In genomic region chr7:22156205-22156604, GRCh38 we compare ENCODE assay signal across 12 cellular contexts.
DNase-seq lines count a peak whose midpoint lies in the region; ATAC-seq and TF ChIP-seq lines count a peak whose summit lies in the region.
"Had no signal": no experiment of that assay in that cellular context is flagged by ENCODE, and none has a peak within 500 bp of the region (broad histone marks: within the 10 kb centered on the region; RNA-seq: fewer than 3 reads in every experiment).

No MANE protein-coding gene starts in this region.

- H3K4me1 ChIP-seq in PC-3 (ENCODE audit: insufficient read depth, low read length) (peaks cover 14% of the 10 kb centered on the region), OCI-LY7 (ENCODE audit: insufficient read depth, low read length, poor library complexity, severe bottlenecking) (no peaks in the 10 kb centered on the region)
- H3K4me1 ChIP-seq: right lobe of liver had no signal

- H3K4me2 ChIP-seq in PC-3 (ENCODE audit: low read length) (peak overlapping the region; percentile 42), OCI-LY7 (ENCODE audit: low read length) (no peak overlapping the region)

- H3K27me3 Mint-ChIP-seq in endothelial cell (ENCODE audit: unreplicated experiment): peaks cover 3% of the 10 kb centered on the region
- peaks cover 6% of the 10 kb centered on the region for H3K27me3 Mint-ChIP-seq in activated naive CD8-positive, alpha-beta T cell treated with anti-CD3 and anti-CD28 coated beads for 36 hours

- H3K9ac ChIP-seq in PC-3 (ENCODE audit: low read length): no peak overlapping the region

- BruUV-seq in PC-3 (replicated peaks; lab: Mats Ljungman, UMichigan) (no TSS peak), OCI-LY7 (replicated peaks; lab: Mats Ljungman, UMichigan) (no TSS peak)

- H3K4me1 Mint-ChIP-seq in endothelial cell (ENCODE audit: unreplicated experiment): peaks cover 27% of the 10 kb centered on the region
- H3K4me1 Mint-ChIP-seq in activated naive CD8-positive, alpha-beta T cell treated with anti-CD3 and anti-CD28 coated beads for 36 hours: no peaks in the 10 kb centered on the region

- H3K9me2 ChIP-seq in PC-3 (replicated peaks; ENCODE audit: low read length): no peaks in the 10 kb centered on the region
- H3K9me2 ChIP-seq in OCI-LY7 (ENCODE audit: insufficient read depth, low read length): no peaks in the 10 kb centered on the region

- H3K79me2 ChIP-seq in PC-3 (ENCODE audit: low read length) (no peaks in the 10 kb centered on the region), OCI-LY7 (ENCODE audit: insufficient read depth, low read depth, low read length) (no peaks in the 10 kb centered on the region)

- H3K36me3 ChIP-seq in PC-3 (ENCODE audit: low read depth, low read length) (no peaks in the 10 kb centered on the region), OCI-LY7 (ENCODE audit: insufficient read depth, low read length) (peaks cover 93% of the 10 kb centered on the region)

- peak; percentile 100 for ATAC-seq in PC-3
- ATAC-seq in omental fat pad (ENCODE audit: low FRiP score): peak; percentile 66
- no peak for ATAC-seq in left ventricle myocardium superior

- H3K9me3 ChIP-seq in PC-3 (ENCODE audit: low read length) (no peaks in the 10 kb centered on the region), OCI-LY7 (ENCODE audit: low read length) (no peaks in the 10 kb centered on the region)
- H3K9me3 ChIP-seq: right lobe of liver had no signal

- H3K27ac ChIP-seq in PC-3 (ENCODE audit: low read length) (no peak overlapping the region), OCI-LY7 (ENCODE audit: low read depth, low read length, poor library complexity, severe bottlenecking) (no peak overlapping the region)
- H3K27ac ChIP-seq: right lobe of liver had no signal

- no peaks in the 10 kb centered on the region for H3F3A ChIP-seq in PC-3 (ENCODE audit: low read length, unreplicated experiment)

- peak overlapping the region; percentile 72 for H3K27ac Mint-ChIP-seq in endothelial cell (ENCODE audit: unreplicated experiment)
- no peak overlapping the region for H3K27ac Mint-ChIP-seq in activated naive CD8-positive, alpha-beta T cell treated with anti-CD3 and anti-CD28 coated beads for 36 hours

- no peak for TF ChIP-seq CTCF in PC-3 (conservative IDR thresholded peaks at IDR 0.05; ENCODE audit: low read depth, low read length)
- no peak for TF ChIP-seq CTCF in endothelial cell (IDR thresholded peaks at IDR 0.05; ENCODE audit: unreplicated experiment)
- no peak for TF ChIP-seq CTCF in omental fat pad (IDR thresholded peaks at IDR 0.05)
- TF ChIP-seq CTCF in OCI-LY7 (conservative IDR thresholded peaks at IDR 0.05; ENCODE audit: low read length): no peak

- peak; percentile 71 for DNase-seq in EH (ENCODE audit: low read depth)
- peak; percentile 82 for DNase-seq in PC-3
- DNase-seq in endothelial cell (ENCODE audit: low spot score): no peak
- DNase-seq in omental fat pad (ENCODE audit: low spot score): no peak
- DNase-seq in activated naive CD8-positive, alpha-beta T cell treated with anti-CD3 and anti-CD28 coated beads for 36 hours: no peak
- DNase-seq in OCI-M2 (lab: John Stamatoyannopoulos, UW; ENCODE audit: unreplicated experiment): no peak
- no peak for DNase-seq in OCI-LY7 (ENCODE audit: low spot score)
- DNase-seq in left ventricle myocardium superior: no peak
- DNase-seq: activated CD4-positive, alpha-beta T cell treated with anti-CD3 and anti-CD28 coated beads for 4 hours; COR-L47; NCI-H69; right lobe of liver had no signal

- H4K20me1 ChIP-seq in PC-3 (ENCODE audit: low read length) (no peaks in the 10 kb centered on the region), OCI-LY7 (ENCODE audit: insufficient read depth, low read length) (no peaks in the 10 kb centered on the region)

- no peaks in the 10 kb centered on the region for H3K9me3 Mint-ChIP-seq in endothelial cell (ENCODE audit: unreplicated experiment)
- no peaks in the 10 kb centered on the region for H3K9me3 Mint-ChIP-seq in activated naive CD8-positive, alpha-beta T cell treated with anti-CD3 and anti-CD28 coated beads for 36 hours

- CTCF ChIA-PET in PC-3 (lab: Charles Lee) (no interaction called here), OCI-LY7 (lab: Charles Lee; ENCODE audit: unreplicated experiment) (no interaction called here)

- POLR2A ChIA-PET in PC-3 (lab: Charles Lee; ENCODE audit: unreplicated experiment): interaction anchor here (0.6 kb wide), 1 partner anchor 191 kb away, joined by 3 read pairs; no protein-coding TSS in a partner anchor
- POLR2A ChIA-PET in OCI-LY7 (lab: Charles Lee): interaction anchor here (1.1 to 1.6 kb wide), 2 partner anchors 16 to 50 kb away, joined by 4 to 5 read pairs; no protein-coding TSS in a partner anchor

- H3K36me3 Mint-ChIP-seq in endothelial cell (ENCODE audit: low read depth, unreplicated experiment): peaks cover 42% of the 10 kb centered on the region
- H3K36me3 Mint-ChIP-seq in activated naive CD8-positive, alpha-beta T cell treated with anti-CD3 and anti-CD28 coated beads for 36 hours: no peaks in the 10 kb centered on the region

- H3K27me3 ChIP-seq in PC-3 (ENCODE audit: low read length): no peaks in the 10 kb centered on the region
- H3K27me3 ChIP-seq: right lobe of liver had no signal

- H2AFZ ChIP-seq in PC-3 (ENCODE audit: low read length) (no peak overlapping the region), OCI-LY7 (ENCODE audit: low read length) (no peak overlapping the region)

- intact Hi-C loops in PC-3 (cut with micrococcal nuclease): no loop called here
- intact Hi-C loops in OCI-LY7 (cut with micrococcal nuclease; ENCODE audit: unreplicated experiment): no loop called here
- intact Hi-C loops in left ventricle myocardium superior (cut with micrococcal nuclease): no loop called here

- no peak overlapping the region for H3K4me3 Mint-ChIP-seq in endothelial cell (ENCODE audit: unreplicated experiment)
- H3K4me3 Mint-ChIP-seq in activated naive CD8-positive, alpha-beta T cell treated with anti-CD3 and anti-CD28 coated beads for 36 hours: no peak overlapping the region

- H3K4me3 ChIP-seq in PC-3 (ENCODE audit: low read length) (no peak overlapping the region), OCI-LY7 (ENCODE audit: low read depth, low read length, poor library complexity, severe bottlenecking) (no peak overlapping the region)
- H3K4me3 ChIP-seq: right lobe of liver had no signal

Comparison
In these comparisons a context has a peak if more than half of its experiments do, and no peak if none do; other contexts are left out.
1. DNase-seq: peak in EH (single experiment) and PC-3 (single experiment); none in endothelial cell (single experiment), omental fat pad (single experiment), activated naive CD8-positive, alpha-beta T cell treated with anti-CD3 and anti-CD28 coated beads for 36 hours (single experiment), OCI-M2 (single experiment), OCI-LY7 (single experiment) and left ventricle myocardium superior (single experiment).